ENCODE assay signal across 1 cellular context in the genomic region with DNA sequence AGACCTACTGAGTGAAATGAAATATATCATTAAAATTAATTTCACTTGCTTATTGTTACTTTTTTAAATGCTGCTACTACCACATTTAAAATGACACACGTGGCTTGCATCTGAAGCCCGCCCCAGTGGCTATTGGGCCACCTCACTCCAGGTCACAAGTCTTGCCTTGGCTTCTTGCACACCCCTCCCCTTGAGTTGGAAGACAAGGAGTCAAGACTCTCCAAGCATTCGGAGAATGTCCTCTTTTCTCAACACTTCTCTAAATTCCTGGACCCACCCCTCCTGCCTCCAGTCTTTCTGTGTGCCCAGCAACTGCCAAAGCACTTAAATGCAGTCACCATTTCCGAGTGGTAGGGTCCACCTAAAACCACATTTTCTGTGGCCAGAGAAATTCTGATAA.
TF ChIP-seq lines count a peak whose summit lies in the region.

No MANE protein-coding gene starts in this region.

TF ChIP-seq in GM23338, 12 proteins besides CTCF, POLR2A, EP300 and RAD21 (continued from another document):
- TF ChIP-seq, protein P1, sequence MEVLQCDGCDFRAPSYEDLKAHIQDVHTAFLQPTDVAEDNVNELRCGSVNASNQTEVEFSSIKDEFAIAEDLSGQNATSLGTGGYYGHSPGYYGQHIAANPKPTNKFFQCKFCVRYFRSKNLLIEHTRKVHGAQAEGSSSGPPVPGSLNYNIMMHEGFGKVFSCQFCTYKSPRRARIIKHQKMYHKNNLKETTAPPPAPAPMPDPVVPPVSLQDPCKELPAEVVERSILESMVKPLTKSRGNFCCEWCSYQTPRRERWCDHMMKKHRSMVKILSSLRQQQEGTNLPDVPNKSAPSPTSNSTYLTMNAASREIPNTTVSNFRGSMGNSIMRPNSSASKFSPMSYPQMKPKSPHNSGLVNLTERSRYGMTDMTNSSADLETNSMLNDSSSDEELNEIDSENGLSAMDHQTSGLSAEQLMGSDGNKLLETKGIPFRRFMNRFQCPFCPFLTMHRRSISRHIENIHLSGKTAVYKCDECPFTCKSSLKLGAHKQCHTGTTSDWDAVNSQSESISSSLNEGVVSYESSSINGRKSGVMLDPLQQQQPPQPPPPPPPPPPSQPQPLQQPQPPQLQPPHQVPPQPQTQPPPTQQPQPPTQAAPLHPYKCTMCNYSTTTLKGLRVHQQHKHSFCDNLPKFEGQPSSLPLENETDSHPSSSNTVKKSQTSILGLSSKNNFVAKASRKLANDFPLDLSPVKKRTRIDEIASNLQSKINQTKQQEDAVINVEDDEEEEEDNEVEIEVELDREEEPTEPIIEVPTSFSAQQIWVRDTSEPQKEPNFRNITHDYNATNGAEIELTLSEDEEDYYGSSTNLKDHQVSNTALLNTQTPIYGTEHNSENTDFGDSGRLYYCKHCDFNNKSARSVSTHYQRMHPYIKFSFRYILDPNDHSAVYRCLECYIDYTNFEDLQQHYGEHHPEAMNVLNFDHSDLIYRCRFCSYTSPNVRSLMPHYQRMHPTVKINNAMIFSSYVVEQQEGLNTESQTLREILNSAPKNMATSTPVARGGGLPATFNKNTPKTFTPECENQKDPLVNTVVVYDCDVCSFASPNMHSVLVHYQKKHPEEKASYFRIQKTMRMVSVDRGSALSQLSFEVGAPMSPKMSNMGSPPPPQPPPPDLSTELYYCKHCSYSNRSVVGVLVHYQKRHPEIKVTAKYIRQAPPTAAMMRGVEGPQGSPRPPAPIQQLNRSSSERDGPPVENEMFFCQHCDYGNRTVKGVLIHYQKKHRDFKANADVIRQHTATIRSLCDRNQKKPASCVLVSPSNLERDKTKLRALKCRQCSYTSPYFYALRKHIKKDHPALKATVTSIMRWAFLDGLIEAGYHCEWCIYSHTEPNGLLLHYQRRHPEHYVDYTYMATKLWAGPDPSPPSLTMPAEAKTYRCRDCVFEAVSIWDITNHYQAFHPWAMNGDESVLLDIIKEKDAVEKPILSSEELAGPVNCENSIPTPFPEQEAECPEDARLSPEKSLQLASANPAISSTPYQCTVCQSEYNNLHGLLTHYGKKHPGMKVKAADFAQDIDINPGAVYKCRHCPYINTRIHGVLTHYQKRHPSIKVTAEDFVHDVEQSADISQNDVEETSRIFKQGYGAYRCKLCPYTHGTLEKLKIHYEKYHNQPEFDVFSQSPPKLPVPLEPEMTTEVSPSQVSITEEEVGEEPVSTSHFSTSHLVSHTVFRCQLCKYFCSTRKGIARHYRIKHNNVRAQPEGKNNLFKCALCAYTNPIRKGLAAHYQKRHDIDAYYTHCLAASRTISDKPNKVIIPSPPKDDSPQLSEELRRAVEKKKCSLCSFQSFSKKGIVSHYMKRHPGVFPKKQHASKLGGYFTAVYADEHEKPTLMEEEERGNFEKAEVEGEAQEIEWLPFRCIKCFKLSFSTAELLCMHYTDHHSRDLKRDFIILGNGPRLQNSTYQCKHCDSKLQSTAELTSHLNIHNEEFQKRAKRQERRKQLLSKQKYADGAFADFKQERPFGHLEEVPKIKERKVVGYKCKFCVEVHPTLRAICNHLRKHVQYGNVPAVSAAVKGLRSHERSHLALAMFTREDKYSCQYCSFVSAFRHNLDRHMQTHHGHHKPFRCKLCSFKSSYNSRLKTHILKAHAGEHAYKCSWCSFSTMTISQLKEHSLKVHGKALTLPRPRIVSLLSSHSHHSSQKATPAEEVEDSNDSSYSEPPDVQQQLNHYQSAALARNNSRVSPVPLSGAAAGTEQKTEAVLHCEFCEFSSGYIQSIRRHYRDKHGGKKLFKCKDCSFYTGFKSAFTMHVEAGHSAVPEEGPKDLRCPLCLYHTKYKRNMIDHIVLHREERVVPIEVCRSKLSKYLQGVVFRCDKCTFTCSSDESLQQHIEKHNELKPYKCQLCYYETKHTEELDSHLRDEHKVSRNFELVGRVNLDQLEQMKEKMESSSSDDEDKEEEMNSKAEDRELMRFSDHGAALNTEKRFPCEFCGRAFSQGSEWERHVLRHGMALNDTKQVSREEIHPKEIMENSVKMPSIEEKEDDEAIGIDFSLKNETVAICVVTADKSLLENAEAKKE (CRISPR knock-in tag; IDR thresholded peaks at IDR 0.05) = no peak
- TF ChIP-seq JUNB (IDR thresholded peaks at IDR 0.05; ENCODE audit: unreplicated experiment) (no peak), STAT1 (IDR thresholded peaks at IDR 0.05; ENCODE audit: unreplicated experiment) (no peak), EZH2phosphoT487 (IDR thresholded peaks at IDR 0.05; ENCODE audit: unreplicated experiment) (no peak)
